9 cellular contexts compared by ENCODE assay signal in the genomic region with DNA sequence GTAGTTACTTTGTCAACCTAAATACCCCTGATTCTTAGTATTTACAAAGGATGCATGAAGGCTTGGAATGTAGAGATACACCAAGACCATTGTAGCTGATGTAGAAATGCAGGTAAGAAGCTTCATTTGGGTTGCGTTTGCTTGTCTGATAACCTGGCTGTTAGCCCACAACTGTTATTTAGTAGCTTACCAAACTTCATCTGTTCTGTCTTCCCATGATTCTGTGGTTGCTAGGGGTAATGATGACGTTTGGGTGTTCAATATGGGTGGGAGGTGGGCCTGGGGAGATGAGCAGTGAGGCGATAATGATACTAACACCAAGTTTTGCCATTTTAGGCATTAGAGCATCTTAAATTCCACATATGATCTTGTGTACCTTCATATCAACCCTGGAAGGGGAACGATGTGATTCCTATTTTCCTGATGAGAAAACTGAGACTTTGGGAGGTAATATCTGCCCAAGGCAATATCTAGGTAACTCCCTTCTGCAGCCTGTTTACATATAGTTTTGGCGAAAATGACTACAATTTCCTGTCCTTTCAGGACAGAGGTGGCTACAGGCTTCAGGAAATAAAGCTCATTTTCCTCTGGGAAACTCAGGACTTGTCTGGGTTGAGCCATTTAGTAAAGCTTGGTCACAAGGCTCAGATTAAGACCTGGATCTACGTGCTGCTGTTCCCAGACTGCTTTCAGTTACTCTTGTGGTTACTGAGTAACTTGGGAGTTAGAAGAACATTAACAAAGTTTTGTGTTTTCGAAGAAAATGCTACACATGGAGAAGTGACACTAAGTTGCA.
DNase-seq lines count a peak whose midpoint lies in the region; ATAC-seq and TF ChIP-seq lines count a peak whose summit lies in the region.
"Had no signal": no experiment of that assay in that cellular context is flagged by ENCODE, and none has a peak within 500 bp of the region (broad histone marks: within the 10 kb centered on the region; RNA-seq: fewer than 3 reads in every experiment).

No MANE protein-coding gene starts in this region.

- TF ChIP-seq CTCF in epithelial cell of esophagus (IDR thresholded peaks at IDR 0.05; ENCODE audit: insufficient read depth, low read depth, low read length, missing control alignments) (no peak), retinal pigment epithelial cell (conservative IDR thresholded peaks at IDR 0.05; ENCODE audit: low read depth, low read length) (no peak)

- DNase-seq in LoVo (ENCODE audit: low spot score) (peak; percentile 35), epithelial cell of esophagus (ENCODE audit: low read depth) (peak; percentile 68), retinal pigment epithelial cell (ENCODE audit: low read depth) (peak; percentile 98), DMS153 (lab: John Stamatoyannopoulos, UW) (no peak), KBM-7 (no peak)
- DNase-seq in NK-92 treated with Interleukin-12 subunit alpha and Interleukin-12 subunit beta, amount 100 ng/mL, for 24 hours (lab: John Stamatoyannopoulos, UW): no peak

- in situ Hi-C loops in KBM-7 (cut with MboI; ENCODE audit: low pct_unique_long_range_greater_than_20kb, low sequenced_read_pairs): no loop called here

- no peak overlapping the region for H3K4me3 ChIP-seq in epithelial cell of esophagus (ENCODE audit: low read length)
- H3K4me3 ChIP-seq in retinal pigment epithelial cell (ENCODE audit: low read length): peak overlapping the region; percentile 14

- peak; percentile 57 for ATAC-seq in GM19438 (IDR thresholded peaks at IDR 0.05; ENCODE audit: low read depth, unreplicated experiment)
- no peak for ATAC-seq in GM18520 (IDR thresholded peaks at IDR 0.05; ENCODE audit: unreplicated experiment)
- ATAC-seq: stimulated activated memory B cell treated with anti-CD40 and anti-IgM and Interleukin-4, amounts not matched to agents 10 μg/mL and 1 μg/mL and 100 μg/mL, for 72 hours had no signal

Comparison
In these comparisons a context has a peak if more than half of its experiments do, and no peak if none do; other contexts are left out.
1. DNase-seq: peak in LoVo (single experiment), epithelial cell of esophagus (single experiment) and retinal pigment epithelial cell (single experiment); none in DMS153 (single experiment), NK-92 treated with Interleukin-12 subunit alpha and Interleukin-12 subunit beta, amount 100 ng/mL, for 24 hours (single experiment) and KBM-7 (single experiment).